In genomic region chr14:39174560-39175444, GRCh38 we compare ENCODE assay signal across 8 cellular contexts. TPM values are rescaled to one million over a fixed set of nuclear protein-coding genes. Genes with fewer than 3 reads are reported as not detected.
DNase-seq lines count a peak whose midpoint lies in the region; ATAC-seq, FAIRE-seq and TF ChIP-seq lines count a peak whose summit lies in the region.

Gene PNN, plus strand, starts transcription at chr14:39175254. Its CDS starts 26 bp downstream, at chr14:39175280.

- H3K27me3 Mint-ChIP-seq in activated naive CD8-positive, alpha-beta T cell treated with anti-CD3 and anti-CD28 coated beads, Interleukin-2, amount 50 U/mL, for 24 hours, result peaks cover 2% of the 10 kb centered on the region

- peaks cover 7 to 30% (median 28%) of the 10 kb centered on the region in 3 donors for H3K36me3 ChIP-seq in pancreas
- H3K36me3 ChIP-seq in tibial artery, result peaks cover 34 to 36% (median 34%) of the 10 kb centered on the region in 3 donors

- peak; percentile 92 for ATAC-seq in HG02763 (IDR thresholded peaks at IDR 0.05; ENCODE audit: unreplicated experiment)
- ATAC-seq in activated naive CD8-positive, alpha-beta T cell treated with anti-CD3 and anti-CD28 coated beads, Interleukin-2, amount 50 U/mL, for 24 hours, result peak; percentile 96
- ATAC-seq in Right ventricle myocardium superior (ENCODE audit: poor library complexity), result peak; percentile 96
- ATAC-seq in pancreas, result peak; percentile 91 to 96 (median 91)

- H3K4me1 ChIP-seq in pancreas (peaks cover 8 to 11% (median 10%) of the 10 kb centered on the region in 3 donors), tibial artery (peaks cover 0 to 24% (median 16%) of the 10 kb centered on the region in 4 donors)

- intact Hi-C loops in Right ventricle myocardium superior (cut with DNase I) (no loop called here), pancreas (cut with DNase I) (no loop called here), tibial artery (cut with DNase I; ENCODE audit: low total_unique reads) (loop anchor here (2.0 to 5.0 kb wide), 3 partner anchors 68 to 257 kb away; partner anchors contain the start of gene FBXO33)

- peak within 1 kb of the TSS; percentile 100 for H3K4me3 Mint-ChIP-seq in activated naive CD8-positive, alpha-beta T cell treated with anti-CD3 and anti-CD28 coated beads, Interleukin-2, amount 50 U/mL, for 24 hours

- DNase-seq in GM12865 (ENCODE audit: low read depth) (peak; percentile 100), NCI-H1417 treated with DMSO at 0.1 percent for 48 hours (lab: John Stamatoyannopoulos, UW) (peak; percentile 94), SW480 (ENCODE audit: low spot score) (peak; percentile 98), Right ventricle myocardium superior (peak; percentile 97), pancreas (peak; percentile 93 to 99 (median 97)), tibial artery (peak; percentile 97 to 99)
- peak; percentile 92 for DNase-seq in activated naive CD8-positive, alpha-beta T cell treated with anti-CD3 and anti-CD28 coated beads, Interleukin-2, amount 50 U/mL, for 24 hours

- no peak for TF ChIP-seq CTCF in GM12865 (IDR thresholded peaks at IDR 0.05; ENCODE audit: insufficient read depth, low read depth, low read length, missing control alignments)
- TF ChIP-seq CTCF in pancreas (IDR thresholded peaks at IDR 0.05), result no peak
- peak in 1 of 2 experiments; percentile 37 for TF ChIP-seq CTCF in tibial artery (IDR thresholded peaks at IDR 0.05)

- peak within 1 kb of the TSS; percentile 100 for H3K27ac Mint-ChIP-seq in activated naive CD8-positive, alpha-beta T cell treated with anti-CD3 and anti-CD28 coated beads, Interleukin-2, amount 50 U/mL, for 24 hours

- no peaks in the 10 kb centered on the region for H3K9me3 ChIP-seq in pancreas
- H3K9me3 ChIP-seq in tibial artery, result no peaks in the 10 kb centered on the region

- peak; percentile 83 for FAIRE-seq in pancreas (lab: Jason Lieb, UNC)

- WGBS in pancreas, 2 donors, result 2% methylated on average over 56 of the region's 56 CpGs

- H3K9me3 Mint-ChIP-seq in activated naive CD8-positive, alpha-beta T cell treated with anti-CD3 and anti-CD28 coated beads, Interleukin-2, amount 50 U/mL, for 24 hours, result no peaks in the 10 kb centered on the region

- peak within 1 kb of the TSS; percentile 81 to 98 (median 92) for H3K27ac ChIP-seq in pancreas
- H3K27ac ChIP-seq in tibial artery, result peak within 1 kb of the TSS; percentile 84 to 90

- H3K4me3 ChIP-seq in GM12865 (ENCODE audit: low read depth, low read length) (peak within 1 kb of the TSS; percentile 93), pancreas (peak within 1 kb of the TSS; percentile 83 to 93 (median 90)), tibial artery (peak within 1 kb of the TSS; percentile 78 to 86)

- peaks cover 44% of the 10 kb centered on the region for H3K36me3 Mint-ChIP-seq in activated naive CD8-positive, alpha-beta T cell treated with anti-CD3 and anti-CD28 coated beads, Interleukin-2, amount 50 U/mL, for 24 hours (ENCODE audit: low read depth)

- H3K4me1 Mint-ChIP-seq in activated naive CD8-positive, alpha-beta T cell treated with anti-CD3 and anti-CD28 coated beads, Interleukin-2, amount 50 U/mL, for 24 hours, result peaks cover 46% of the 10 kb centered on the region

- H3K27me3 ChIP-seq in pancreas, result no peaks in the 10 kb centered on the region
- H3K27me3 ChIP-seq in tibial artery, result no peaks in the 10 kb centered on the region

RNA-seq across cellular contexts. Expression of gene PNN, which starts in this region (rescaled TPM):
- total RNA-seq in Right ventricle myocardium superior (20.5 TPM), pancreas (10 to 100 TPM; 19.0 to 31.7 (median 25.4) TPM)
- 10 to 100 TPM; 38.9 to 60.1 TPM for polyA plus RNA-seq in pancreas

Comparison
In these comparisons a context has a peak if more than half of its experiments do, and no peak if none do; other contexts are left out.
1. Peak in every context shown above with its lines: DNase-seq, ATAC-seq, H3K4me3 ChIP-seq and H3K27ac ChIP-seq.